In the genomic region with DNA sequence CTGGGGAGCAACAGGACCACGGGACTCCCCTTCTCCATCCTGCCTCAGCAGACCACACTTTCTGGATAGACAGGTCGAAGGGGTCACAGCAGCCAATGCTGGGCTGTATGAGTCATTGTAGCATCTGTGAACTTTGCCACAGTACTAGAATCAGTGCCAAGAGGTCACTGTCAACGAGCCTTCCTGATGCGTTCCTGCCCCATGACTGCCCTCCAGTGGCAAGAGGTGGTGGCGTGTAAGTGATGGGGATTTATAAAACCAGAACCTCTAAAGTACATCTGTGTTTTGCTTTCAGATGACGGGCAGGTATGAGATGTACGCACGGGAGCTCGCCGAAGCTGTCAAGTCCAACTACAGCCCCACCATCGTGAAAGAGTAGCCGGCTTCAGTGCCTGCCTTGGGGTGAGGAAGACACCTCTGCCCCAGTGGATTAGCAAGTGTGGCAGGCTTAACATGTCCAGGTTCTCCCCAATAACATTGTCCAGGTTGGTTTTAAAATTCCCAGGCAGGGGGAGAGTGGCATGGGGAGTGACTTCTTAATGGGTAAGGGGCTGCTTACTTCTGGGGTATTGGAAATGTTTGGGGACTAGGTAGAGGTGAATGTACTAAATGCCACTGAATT, we compare ENCODE assay signal across 8 cellular contexts. TPM values are rescaled to one million over a fixed set of nuclear protein-coding genes. Genes with fewer than 3 reads are reported as not detected.
DNase-seq lines count a peak whose midpoint lies in the region; ATAC-seq, FAIRE-seq and TF ChIP-seq lines count a peak whose summit lies in the region.

No MANE protein-coding gene starts in this region.

- FAIRE-seq in A549 (lab: Jason Lieb, UNC), result no peak
- peak; percentile 92 for FAIRE-seq in H1 (lab: Jason Lieb, UNC)

- CTCF ChIA-PET in A549 (lab: Yijun Ruan, JAX), result interaction anchor here (0.6 to 2.2 kb wide), 17 partner anchors 9 to 774 kb away, joined by 3 to 6 read pairs (median 4); no protein-coding TSS in a partner anchor
- CTCF ChIA-PET in activated CD8-positive, alpha-beta T cell treated with anti-CD3 and anti-CD28 coated beads, Interleukin-2, amount 10 ng/mL, durations not matched to agents 7 days and 5 days (lab: Charles Lee), result interaction anchor here (0.6 to 5.7 kb wide), 15 partner anchors 11 to 203 kb away, joined by 3 to 35 read pairs (median 4); no protein-coding TSS in a partner anchor
- CTCF ChIA-PET in H1 (lab: Charles Lee; ENCODE audit: partially characterized antibody), result interaction anchor here (0.7 to 6.7 kb wide), 20 partner anchors 8 to 1027 kb away, joined by 3 to 74 read pairs (median 4); partner anchors contain the start of gene ADORA2A

- no peak overlapping the region for H3K14ac ChIP-seq in H1 (ENCODE audit: insufficient read length)

- POLR2A ChIA-PET in A549 (lab: Yijun Ruan, JAX) (no interaction called here), H1 (lab: Charles Lee; ENCODE audit: partially characterized antibody) (no interaction called here)
- POLR2A ChIA-PET in activated CD8-positive, alpha-beta T cell treated with anti-CD3 and anti-CD28 coated beads, Interleukin-2, amount 10 ng/mL, durations not matched to agents 7 days and 5 days (lab: Charles Lee), result no interaction called here

- H2BK20ac ChIP-seq in H1 (ENCODE audit: low read length), result no peak overlapping the region

- H3K4me1 ChIP-seq in A549 (peaks cover 12% of the 10 kb centered on the region), H1 (replicated peaks in 1 of 4; ENCODE audit: control insufficient read depth in 3 of 4, insufficient read depth in 4 of 4, low read length in 3 of 4) (peaks cover 0 to 3% (median 0%) of the 10 kb centered on the region in 4 experiments; a peak in 3 of 7 replicates)

- H3K23ac ChIP-seq in H1 (ENCODE audit: insufficient read length), result no peak overlapping the region

- TF ChIP-seq CTCF in A549 (IDR thresholded peaks at IDR 0.05), result peak; percentile 67
- TF ChIP-seq CTCF in GM13976 (IDR thresholded peaks at IDR 0.05; ENCODE audit: borderline replicate concordance, control extremely low read depth, extremely low read depth, insufficient read depth, missing control alignments), result peak; percentile 83
- TF ChIP-seq CTCF in H1 (IDR thresholded peaks at IDR 0.05; ENCODE audit: control extremely low read depth in 1 of 3, insufficient read depth in 1 of 3, low read depth in 1 of 3, low read length in 3 of 3), result peak; percentile 90 to 98 (median 97)

- H3K36me3 Mint-ChIP-seq in activated CD8-positive, alpha-beta T cell treated with anti-CD3 and anti-CD28 coated beads, Interleukin-2, amount 10 ng/mL, durations not matched to agents 7 days and 5 days (ENCODE audit: low read depth), result no peaks in the 10 kb centered on the region

- no peak overlapping the region for H3K27ac Mint-ChIP-seq in activated CD8-positive, alpha-beta T cell treated with anti-CD3 and anti-CD28 coated beads, Interleukin-2, amount 10 ng/mL, durations not matched to agents 7 days and 5 days

- no peak overlapping the region for H2BK15ac ChIP-seq in H1 (ENCODE audit: low read length)

- H2BK5ac ChIP-seq in H1 (ENCODE audit: low read depth, low read length), result no peak overlapping the region

- H3K4me2 ChIP-seq in A549 (peak overlapping the region; percentile 27; the same call in 2 of the 3 replicates), H1 (ENCODE audit: insufficient read depth in 1 of 2, low read depth in 2 of 2, low read length in 2 of 2) (peak overlapping the region in 1 of 2 experiments; percentile 31; a peak in 1 of 4 replicates)

- H3K56ac ChIP-seq in H1 (replicated peaks; ENCODE audit: insufficient read length, low read depth, low read length), result no peak overlapping the region

- TF ChIP-seq POLR2A in A549 (IDR thresholded peaks at IDR 0.05; ENCODE audit: low read length) (no peak), H1 (IDR thresholded peaks at IDR 0.05; ENCODE audit: control extremely low read depth in 1 of 2, low read depth in 2 of 2, low read length in 2 of 2) (no peak)

- H3K27me3 Mint-ChIP-seq in activated CD8-positive, alpha-beta T cell treated with anti-CD3 and anti-CD28 coated beads, Interleukin-2, amount 10 ng/mL, durations not matched to agents 7 days and 5 days (ENCODE audit: low read depth), result peaks cover 3% of the 10 kb centered on the region

- no peak overlapping the region for H2BK120ac ChIP-seq in H1 (replicated peaks; ENCODE audit: low read depth, low read length)

- no peaks in the 10 kb centered on the region for H3K23me2 ChIP-seq in H1 (ENCODE audit: low read depth, low read length)

- H4K91ac ChIP-seq in H1 (replicated peaks; ENCODE audit: insufficient read length, low read length), result no peak overlapping the region

- H3K18ac ChIP-seq in H1 (ENCODE audit: extremely low read depth, low read length), result no peak overlapping the region

- H3K9me3 Mint-ChIP-seq in activated CD8-positive, alpha-beta T cell treated with anti-CD3 and anti-CD28 coated beads, Interleukin-2, amount 10 ng/mL, durations not matched to agents 7 days and 5 days (ENCODE audit: insufficient read depth), result no peaks in the 10 kb centered on the region

- H3K27me3 ChIP-seq in H1 (replicated peaks in 1 of 4; ENCODE audit: control insufficient read depth in 3 of 4, extremely low read depth in 1 of 4, insufficient read depth in 3 of 4, low read length in 3 of 4), result no peaks in the 10 kb centered on the region

- TF ChIP-seq EP300 in A549 (IDR thresholded peaks at IDR 0.05) (no peak), H1 (IDR thresholded peaks at IDR 0.05; ENCODE audit: borderline replicate concordance in 1 of 2, low read depth in 2 of 2, low read length in 2 of 2) (no peak)

- H3K9me3 ChIP-seq in A549 (no peaks in the 10 kb centered on the region), H1 (ENCODE audit: insufficient read depth in 2 of 2, low read depth in 1 of 2, low read length in 1 of 2) (no peaks in the 10 kb centered on the region)

- no peak overlapping the region for H2AFZ ChIP-seq in H1 (ENCODE audit: low read length)

- in situ Hi-C loops in GM13976 (cut with MboI; ENCODE audit: low sequenced_read_pairs, unreplicated experiment), result no loop called here

- H3K27ac ChIP-seq in A549, result no peak overlapping the region
- H3K27ac ChIP-seq in H1 (ENCODE audit: low read depth, low read length), result no peak overlapping the region

- H3K36me3 ChIP-seq in H1 (ENCODE audit: control insufficient read depth in 2 of 4, insufficient read depth in 4 of 4, low read length in 3 of 4), result no peaks in the 10 kb centered on the region

- no peak overlapping the region for H3K9ac ChIP-seq in H1 (replicated peaks in 1 of 4; ENCODE audit: extremely low read depth in 1 of 4, low read depth in 3 of 4, low read length in 3 of 4)

- no peak overlapping the region for H4K8ac ChIP-seq in H1 (ENCODE audit: extremely low read depth, insufficient read depth, low read length)

- peak; percentile 71 to 83 for TF ChIP-seq RAD21 in A549 (conservative IDR thresholded peaks at IDR 0.05 in 1 of 2, IDR thresholded peaks at IDR 0.05 in 1 of 2)
- peak; percentile 94 to 95 for TF ChIP-seq RAD21 in H1 (IDR thresholded peaks at IDR 0.05 in 1 of 2, conservative IDR thresholded peaks at IDR 0.05 in 1 of 2; ENCODE audit: low read depth in 2 of 2, low read length in 2 of 2)

- no peak overlapping the region for H2AK5ac ChIP-seq in H1 (ENCODE audit: low read depth, low read length)

- H3K4me3 ChIP-seq in A549 (no peak overlapping the region), H1 (ENCODE audit: extremely low read depth in 1 of 4, insufficient read depth in 2 of 4, low read depth in 3 of 4, low read length in 4 of 4) (no peak overlapping the region)

- DNase-seq in A549 (ENCODE audit: low read depth in 1 of 2, low spot score in 1 of 2), result peak; percentile 67 to 73
- DNase-seq in GM13976 (ENCODE audit: low spot score), result peak; percentile 83
- peak; percentile 48 for DNase-seq in NCI-H82 treated with DMSO at 0.1 percent for 48 hours (lab: John Stamatoyannopoulos, UW; ENCODE audit: unreplicated experiment)
- DNase-seq in activated CD8-positive, alpha-beta T cell treated with anti-CD3 and anti-CD28 coated beads, Interleukin-2, amount 10 ng/mL, durations not matched to agents 7 days and 5 days, result peak; percentile 91
- peak; percentile 51 to 91 for DNase-seq in H1 (ENCODE audit: low read depth in 1 of 2, low spot score in 2 of 2)
- peak; percentile 68 for DNase-seq in midbrain (lab: John Stamatoyannopoulos, UW)
- DNase-seq in stimulated activated CD8-positive, alpha-beta memory T cell treated with anti-CD3 and anti-CD28 coated beads, Interleukin-7, amount 100 ng/mL, for 1 hour (ENCODE audit: low read depth in 2 of 2), result peak; percentile 47 to 57

- 0% methylated on average over 7 of the region's 12 CpGs for WGBS in A549 (ENCODE audit: missing lambda C conversion rate)
- 32% methylated on average over 12 of the region's 12 CpGs; no CpG with 5 or more reads in 1 of the 2 experiments for WGBS in H1 (ENCODE audit: extremely low coverage in 1 of 2, insufficient coverage in 1 of 2, insufficient read length in 1 of 2, insufficient replicate concordance in 2 of 2, low coverage in 1 of 2, low lambda C conversion rate in 2 of 2, missing lambda C conversion rate in 1 of 2), 2 experiments

- peaks cover 14% of the 10 kb centered on the region for H3K4me1 Mint-ChIP-seq in activated CD8-positive, alpha-beta T cell treated with anti-CD3 and anti-CD28 coated beads, Interleukin-2, amount 10 ng/mL, durations not matched to agents 7 days and 5 days (ENCODE audit: low read depth)

- H3K79me2 ChIP-seq in H1 (ENCODE audit: control insufficient read depth in 1 of 2, insufficient read depth in 2 of 2, low read length in 2 of 2), result no peaks in the 10 kb centered on the region

- no peaks in the 10 kb centered on the region for H4K20me1 ChIP-seq in H1 (replicated peaks in 1 of 2; ENCODE audit: control insufficient read depth in 1 of 2, insufficient read depth in 2 of 2, low read length in 2 of 2)

- H4K5ac ChIP-seq in H1 (ENCODE audit: insufficient read length, low read depth, low read length), result no peak overlapping the region

- no peaks in the 10 kb centered on the region for H3K79me1 ChIP-seq in H1 (ENCODE audit: low read depth, low read length)

- H3K4ac ChIP-seq in H1 (replicated peaks; ENCODE audit: insufficient read length, low read depth, low read length), result no peak overlapping the region

- no peak overlapping the region for H2BK12ac ChIP-seq in H1 (ENCODE audit: low read depth, low read length)

- ATAC-seq in A549 (peak; percentile 84 to 85), HG03342 (IDR thresholded peaks at IDR 0.05; ENCODE audit: unreplicated experiment) (peak; percentile 81)
- ATAC-seq in activated CD8-positive, alpha-beta T cell treated with anti-CD3 and anti-CD28 coated beads, Interleukin-2, amount 10 ng/mL, durations not matched to agents 7 days and 5 days, result peak; percentile 96

- H3K4me3 Mint-ChIP-seq in activated CD8-positive, alpha-beta T cell treated with anti-CD3 and anti-CD28 coated beads, Interleukin-2, amount 10 ng/mL, durations not matched to agents 7 days and 5 days, result no peak overlapping the region

RNA-seq across cellular contexts. Expression of gene GUCD1, which starts 29.4 kb away (rescaled TPM):
- polyA plus RNA-seq in A549 (2011; rRNA removed) (37.1 and 48.2 TPM in 2 replicates), A549 (2017; fragmentation: RNase III; extraction: RNeasy Plus Mini Kit Qiagen cat#74134 plus additional on column Dnase treatment) (37.7 to 43.8 TPM (median 43.5 TPM) in 3 replicates), H1 (2011; rRNA removed) (128 and 135 TPM in 2 replicates)
- polyA plus RNA-seq in A549 (2012; cell fraction: cytosol; rRNA removed), result 61.5 and 76.8 TPM in 2 replicates
- polyA plus RNA-seq in A549 (2012; cell fraction: nucleus; rRNA removed), result 61.6 and 75.0 TPM in 2 replicates
- 78.9 and 81.9 TPM in 2 replicates for polyA minus RNA-seq in A549 (2011; rRNA and poly(A)+ RNA removed)
- total RNA-seq in activated CD8-positive, alpha-beta T cell treated with anti-CD3 and anti-CD28 coated beads, Interleukin-2, amount 10 ng/mL, durations not matched to agents 7 days and 5 days, result 100 to 1,000 TPM; 129 to 133 TPM
- total RNA-seq in H1 (2021; fragmentation: NEBNext Ultra II Directional; extraction: Animal tissue kit (Norgen Biotek cat#: 25700)), result 74.3 and 85.2 TPM in 2 replicates
- 100 TPM for polyA plus RNA-seq in H1 (2011; cell fraction: cytosol; rRNA removed)
- 98.6 TPM for polyA plus RNA-seq in H1 (2011; cell fraction: nucleus; rRNA removed)
- polyA plus RNA-seq in H1 (2012, experiment 1 of 2), result 70.9 to 98.5 TPM (median 87.2 TPM) in 4 replicates
- polyA plus RNA-seq in H1 (2012, experiment 2 of 2), result 95.0 TPM
- polyA plus RNA-seq in H1 (2013, experiment 1 of 2), result 47.8 TPM
- 47.2 TPM for polyA plus RNA-seq in H1 (2013, experiment 2 of 2)
- polyA minus RNA-seq in H1 (2011; rRNA and poly(A)+ RNA removed), result 129 and 150 TPM in 2 replicates
- polyA minus RNA-seq in H1 (2011; cell fraction: cytosol; rRNA and poly(A)+ RNA removed), result 79.6 TPM
- polyA minus RNA-seq in H1 (2011; cell fraction: nucleus; rRNA and poly(A)+ RNA removed), result 67.6 TPM

RNA-seq across cellular contexts. Expression of gene SNRPD3, which starts 30.3 kb away (rescaled TPM):
- 157 and 212 TPM in 2 replicates for polyA plus RNA-seq in A549 (2011; rRNA removed)
- polyA plus RNA-seq in A549 (2012; cell fraction: cytosol; rRNA removed), result 193 and 202 TPM in 2 replicates
- polyA plus RNA-seq in A549 (2012; cell fraction: nucleus; rRNA removed), result 86.5 and 137 TPM in 2 replicates
- 334 to 372 TPM (median 344 TPM) in 3 replicates for polyA plus RNA-seq in A549 (2017; fragmentation: RNase III; extraction: RNeasy Plus Mini Kit Qiagen cat#74134 plus additional on column Dnase treatment)
- 123 and 187 TPM in 2 replicates for polyA minus RNA-seq in A549 (2011; rRNA and poly(A)+ RNA removed)
- 100 to 1,000 TPM; 136 to 144 TPM for total RNA-seq in activated CD8-positive, alpha-beta T cell treated with anti-CD3 and anti-CD28 coated beads, Interleukin-2, amount 10 ng/mL, durations not matched to agents 7 days and 5 days
- total RNA-seq in H1 (2021; fragmentation: NEBNext Ultra II Directional; extraction: Animal tissue kit (Norgen Biotek cat#: 25700)), result 200 TPM in 2 replicates
- polyA plus RNA-seq in H1 (2011; rRNA removed), result 258 and 455 TPM in 2 replicates
- polyA plus RNA-seq in H1 (2011; cell fraction: cytosol; rRNA removed), result 394 TPM
- polyA plus RNA-seq in H1 (2011; cell fraction: nucleus; rRNA removed), result 159 TPM
- polyA plus RNA-seq in H1 (2012, experiment 1 of 2), result 341 to 525 TPM (median 423 TPM) in 4 replicates
- polyA plus RNA-seq in H1 (2012, experiment 2 of 2), result 66.4 TPM
- 141 TPM for polyA plus RNA-seq in H1 (2013, experiment 1 of 2)
- polyA plus RNA-seq in H1 (2013, experiment 2 of 2), result 143 TPM
- polyA minus RNA-seq in H1 (2011; rRNA and poly(A)+ RNA removed), result 289 and 329 TPM in 2 replicates
- polyA minus RNA-seq in H1 (2011; cell fraction: cytosol; rRNA and poly(A)+ RNA removed), result 131 TPM
- polyA minus RNA-seq in H1 (2011; cell fraction: nucleus; rRNA and poly(A)+ RNA removed), result 174 TPM

RNA-seq across cellular contexts. Expression of gene UPB1, which starts 30.4 kb away (rescaled TPM):
- 0.05 TPM in 1 of 2 replicates, not detected in the other for polyA plus RNA-seq in A549 (2011; rRNA removed)
- 0.01 TPM in 1 of 2 replicates, not detected in the other for polyA plus RNA-seq in A549 (2012; cell fraction: cytosol; rRNA removed)
- polyA plus RNA-seq in A549 (2012; cell fraction: nucleus; rRNA removed), result 0.02 TPM in 1 of 2 replicates, not detected in the other
- polyA plus RNA-seq in A549 (2017; fragmentation: RNase III; extraction: RNeasy Plus Mini Kit Qiagen cat#74134 plus additional on column Dnase treatment), result 0.04 to 0.07 TPM (median 0.04 TPM) in 3 replicates
- polyA minus RNA-seq in A549 (2011; rRNA and poly(A)+ RNA removed), result not detected in 2 replicates
- under 1 TPM; 0.24 to 0.31 TPM for total RNA-seq in activated CD8-positive, alpha-beta T cell treated with anti-CD3 and anti-CD28 coated beads, Interleukin-2, amount 10 ng/mL, durations not matched to agents 7 days and 5 days
- total RNA-seq in H1 (2021; fragmentation: NEBNext Ultra II Directional; extraction: Animal tissue kit (Norgen Biotek cat#: 25700)), result not detected in 2 replicates
- 0.05 and 0.09 TPM in 2 replicates for polyA plus RNA-seq in H1 (2011; rRNA removed)
- 0.26 TPM for polyA plus RNA-seq in H1 (2011; cell fraction: cytosol; rRNA removed)
- polyA plus RNA-seq in H1 (2011; cell fraction: nucleus; rRNA removed), result 0.36 TPM
- polyA plus RNA-seq in H1 (2012, experiment 1 of 2), result 0.06 to 0.17 TPM (median 0.12 TPM) in 4 replicates
- polyA plus RNA-seq in H1 (2012, experiment 2 of 2), result not detected
- polyA plus RNA-seq in H1 (2013, experiment 1 of 2), result 0.04 TPM
- polyA plus RNA-seq in H1 (2013, experiment 2 of 2), result 0.06 TPM
- polyA minus RNA-seq in H1 (2011; rRNA and poly(A)+ RNA removed), result 0.16 TPM in 1 of 2 replicates, not detected in the other
- polyA minus RNA-seq in H1 (2011; cell fraction: cytosol; rRNA and poly(A)+ RNA removed), result not detected
- 0.50 TPM for polyA minus RNA-seq in H1 (2011; cell fraction: nucleus; rRNA and poly(A)+ RNA removed)

Comparison
In these comparisons a context has a peak if more than half of its experiments do, and no peak if none do; other contexts are left out.
1. Of the 18 proteins assayed by ChIP-seq in both H1 and A549: peak only in H1: none; only in A549: none; in both: CTCF and RAD21; in neither: 16.